Comparison of ENCODE assay signal across 1 cellular context in the genomic region with DNA sequence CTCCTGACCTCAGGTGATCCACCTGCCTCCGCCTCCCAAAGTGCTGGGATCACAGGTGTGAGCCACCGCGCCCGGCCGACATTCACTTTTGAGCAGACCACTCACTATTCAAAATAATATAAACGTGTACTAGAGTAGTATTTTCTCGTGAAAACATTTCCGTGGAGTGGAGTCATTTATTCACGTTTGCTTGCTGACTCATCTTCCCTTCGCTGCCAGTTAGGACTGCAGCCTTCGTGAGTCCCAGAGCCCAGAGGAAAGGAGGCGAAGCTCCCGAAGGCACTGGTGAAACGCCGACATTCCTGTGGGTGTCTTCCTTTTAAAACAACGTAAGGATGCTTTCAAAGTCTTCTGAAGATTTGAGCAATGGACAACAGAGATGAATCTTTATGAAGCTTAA.
TF ChIP-seq lines count a peak whose summit lies in the region.

No MANE protein-coding gene starts in this region.

TF ChIP-seq in SK-N-SH treated with all-trans-retinoic acid at 6 μM for 48 hours, 23 proteins besides CTCF, POLR2A, EP300 and RAD21 (continued from another document):
- TF ChIP-seq ZFP3 (CRISPR knock-in tag; IDR thresholded peaks at IDR 0.05) (no peak), ARNTL (CRISPR knock-in tag; IDR thresholded peaks at IDR 0.05; ENCODE audit: borderline replicate concordance, low read depth) (no peak)
